ENCODE assay signal across 10 cellular contexts in the genomic region with DNA sequence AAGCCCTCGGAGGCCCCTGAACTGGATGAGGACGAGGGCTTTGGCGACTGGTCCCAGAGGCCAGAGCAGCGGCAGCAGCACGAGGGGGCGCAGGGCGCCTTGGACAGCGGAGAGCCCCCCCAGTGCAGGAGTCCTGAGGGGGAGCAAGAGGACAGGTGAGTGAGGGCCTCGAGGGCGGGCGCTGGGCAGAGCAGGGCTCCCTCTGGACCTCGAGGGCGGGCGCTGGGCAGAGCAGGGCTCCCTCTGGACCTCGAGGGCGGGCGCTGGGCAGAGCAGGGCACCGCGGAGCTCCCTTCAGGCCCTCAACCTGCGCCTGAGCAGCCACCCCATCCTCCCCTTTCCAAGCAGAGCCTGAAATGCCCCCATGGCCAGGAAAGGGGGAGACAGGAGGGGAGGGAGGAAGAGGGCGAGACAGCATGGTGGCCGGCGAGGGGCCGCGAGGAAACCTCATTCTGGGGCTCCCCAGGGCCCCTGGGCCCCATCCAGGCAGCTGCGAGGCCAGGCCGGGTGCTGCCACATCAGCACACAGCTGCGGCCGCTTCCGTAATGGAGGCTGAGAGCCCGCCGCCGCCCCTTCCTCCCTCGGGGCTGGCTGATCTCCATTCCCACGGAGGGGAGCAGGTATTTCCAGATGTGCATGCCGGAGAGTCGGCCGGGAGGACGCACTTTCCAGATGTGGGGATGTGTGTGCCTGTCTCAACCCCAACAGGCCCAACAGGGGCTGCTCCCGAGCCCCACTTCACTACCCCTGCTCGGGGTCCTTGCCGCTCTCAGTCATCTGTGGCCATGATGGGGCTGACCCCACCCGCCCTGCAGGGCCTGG. TPM values are rescaled to one million over a fixed set of nuclear protein-coding genes. Genes with fewer than 3 reads are reported as not detected.
A peak's percentile ranks its signal among the peaks of the same experiment; 100 is the strongest.
DNase-seq lines count a peak whose midpoint lies in the region; ATAC-seq, FAIRE-seq and TF ChIP-seq lines count a peak whose summit lies in the region.
"Had no signal": no experiment of that assay in that cellular context is flagged by ENCODE, and none has a peak within 500 bp of the region (broad histone marks: within the 10 kb centered on the region; RNA-seq: fewer than 3 reads in every experiment).

No MANE protein-coding gene starts in this region.

- no peak overlapping the region; a peak in 1 of 6 replicates for H3K27ac ChIP-seq in A549
- no peak overlapping the region for H3K27ac ChIP-seq in neural progenitor cell
- H3K27ac ChIP-seq in PC-9 = no peak overlapping the region

- H4K20me1 ChIP-seq in neural progenitor cell (ENCODE audit: low read depth) (no peaks in the 10 kb centered on the region), PC-9 (ENCODE audit: insufficient read depth) (no peaks in the 10 kb centered on the region)

- BruUV-seq in PC-9 (replicated peaks; lab: Mats Ljungman, UMichigan) = no TSS peak

- no peak for TF ChIP-seq POLR2A in A549 (IDR thresholded peaks at IDR 0.05; ENCODE audit: low read length)

- TF ChIP-seq RAD21 in A549 (conservative IDR thresholded peaks at IDR 0.05 in 1 of 2, IDR thresholded peaks at IDR 0.05 in 1 of 2) = no peak

- H3K4me1 ChIP-seq in A549 = peaks cover 4% of the 10 kb centered on the region; the same call in 1 of the 3 replicates
- peaks cover 6% of the 10 kb centered on the region for H3K4me1 ChIP-seq in neural progenitor cell
- no peaks in the 10 kb centered on the region for H3K4me1 ChIP-seq in PC-9 (replicated peaks; ENCODE audit: insufficient read depth)

- in situ Hi-C loops in ACHN (cut with HindIII; ENCODE audit: low pct_ligation_motif_present, low pct_unique_long_range_greater_than_20kb, low sequenced_read_pairs) = no loop called here

- CTCF ChIA-PET in A549 (lab: Yijun Ruan, JAX) (interaction anchor here (0.6 to 10.1 kb wide), 76 partner anchors 7 to 1320 kb away, joined by 3 to 334 read pairs (median 6); partner anchors contain the start of genes H19, LSP1, MRPL23 and PRR33), PC-9 (lab: Charles Lee) (interaction anchor here (0.5 to 1.7 kb wide), 5 partner anchors 97 to 287 kb away, joined by 3 to 8 read pairs (median 6); no protein-coding TSS in a partner anchor)

- DNase-seq in A549 (ENCODE audit: low read depth in 1 of 2, low spot score in 1 of 2) (no peak), ecto neural progenitor cell (ENCODE audit: low spot score) (peak; percentile 49), neural progenitor cell (ENCODE audit: low spot score) (no peak), ACHN (no peak), PC-9 (no peak), NCI-H2227 treated with DMSO at 0.1 percent for 48 hours (lab: John Stamatoyannopoulos, UW) (no peak)
- no peak for DNase-seq in activated effector memory CD4-positive, alpha-beta T cell treated with Interleukin-2 at 50 U/mL for 16 hours
- DNase-seq: cortex of kidney had no signal

- no peak overlapping the region for H3K4me3 ChIP-seq in A549
- H3K4me3 ChIP-seq in neural progenitor cell = no peak overlapping the region
- H3K4me3 ChIP-seq in PC-9 = no peak overlapping the region

- H3K9me2 ChIP-seq in PC-9 (ENCODE audit: insufficient read depth) = no peaks in the 10 kb centered on the region

- H3K27ac Mint-ChIP-seq in neural progenitor cell = no peak overlapping the region

- H3K9me3 Mint-ChIP-seq in neural progenitor cell = no peaks in the 10 kb centered on the region
- H3K9me3 Mint-ChIP-seq: CD4-positive, alpha-beta memory T cell had no signal

- H3K4me1 Mint-ChIP-seq in neural progenitor cell = peaks cover 8% of the 10 kb centered on the region

- POLR2A ChIA-PET in A549 (lab: Yijun Ruan, JAX) (interaction anchor here (0.8 kb wide), 1 partner anchor 119 kb away, joined by 6 read pairs; no protein-coding TSS in a partner anchor), PC-9 (lab: Charles Lee; ENCODE audit: unreplicated experiment) (interaction anchor here (0.6 kb wide), 1 partner anchor 269 kb away, joined by 3 read pairs; no protein-coding TSS in a partner anchor)

- H3K9me3 ChIP-seq in A549 = no peaks in the 10 kb centered on the region
- no peaks in the 10 kb centered on the region for H3K9me3 ChIP-seq in neural progenitor cell (ENCODE audit: low read depth)
- no peaks in the 10 kb centered on the region for H3K9me3 ChIP-seq in PC-9 (ENCODE audit: insufficient read depth, low read depth)

- H3K4me3 Mint-ChIP-seq in neural progenitor cell = no peak overlapping the region
- H3K4me3 Mint-ChIP-seq: CD4-positive, alpha-beta memory T cell had no signal

- H3F3A ChIP-seq in neural progenitor cell (ENCODE audit: low read depth) (no peaks in the 10 kb centered on the region), PC-9 (ENCODE audit: insufficient read depth, low read depth) (no peaks in the 10 kb centered on the region)

- no peaks in the 10 kb centered on the region for H3K36me3 Mint-ChIP-seq in neural progenitor cell

- TF ChIP-seq CTCF in A549 (IDR thresholded peaks at IDR 0.05) = no peak
- no peak for TF ChIP-seq CTCF in neural progenitor cell (IDR thresholded peaks at IDR 0.05)
- TF ChIP-seq CTCF in PC-9 (conservative IDR thresholded peaks at IDR 0.05) = no peak

- no peak overlapping the region for H3K9ac ChIP-seq in neural progenitor cell

- H2AFZ ChIP-seq in neural progenitor cell (replicated peaks) = peak overlapping the region; percentile 43
- no peak overlapping the region for H2AFZ ChIP-seq in PC-9

- H3K79me2 ChIP-seq in neural progenitor cell (ENCODE audit: low read depth) (no peaks in the 10 kb centered on the region), PC-9 (ENCODE audit: low read depth) (no peaks in the 10 kb centered on the region)

- TF ChIP-seq EP300 in A549 (IDR thresholded peaks at IDR 0.05) = no peak

- H3K4me2 ChIP-seq in A549 = no peak overlapping the region
- no peak overlapping the region for H3K4me2 ChIP-seq in neural progenitor cell
- H3K4me2 ChIP-seq in PC-9 = no peak overlapping the region

- H3K27me3 ChIP-seq in neural progenitor cell (peaks cover 7% of the 10 kb centered on the region), PC-9 (ENCODE audit: insufficient read depth, low read depth) (peaks cover 15% of the 10 kb centered on the region; the same call in 1 of the 2 replicates)

- intact Hi-C loops in PC-9 (cut with micrococcal nuclease; ENCODE audit: unreplicated experiment) = loop anchor here (2.0 kb wide), 2 partner anchors 45 to 269 kb away; no protein-coding TSS in a partner anchor

- H3K27me3 Mint-ChIP-seq in neural progenitor cell (ENCODE audit: insufficient read depth, low read depth) = peaks cover 2% of the 10 kb centered on the region
- H3K27me3 Mint-ChIP-seq: CD4-positive, alpha-beta memory T cell had no signal

- FAIRE-seq in A549 (lab: Jason Lieb, UNC) = no peak

- ATAC-seq in A549 = peak; percentile 16 to 34; a peak in 3 of 6 replicates
- peak; percentile 15 for ATAC-seq in HG02642 (IDR thresholded peaks at IDR 0.05; ENCODE audit: poor library complexity, unreplicated experiment)

- whole genome bisulfite sequencing in A549 (ENCODE audit: missing lambda C conversion rate) = 54% methylated on average over 20 of the region's 43 CpGs

- H3K36me3 ChIP-seq in neural progenitor cell (no peaks in the 10 kb centered on the region), PC-9 (ENCODE audit: low read depth) (no peaks in the 10 kb centered on the region)

TF ChIP-seq in A549, 52 proteins besides CTCF, POLR2A, EP300 and RAD21 (continues in another document):
- no peak for TF ChIP-seq RARB (CRISPR knock-in tag; IDR thresholded peaks at IDR 0.05)

RNA-seq across cellular contexts. Expression of gene PRR33, which starts 10.0 kb away (rescaled TPM):
- polyA plus RNA-seq in A549 (2011; rRNA removed) (not detected in 2 replicates), A549 (2017; fragmentation: RNase III; extraction: RNeasy Plus Mini Kit Qiagen cat#74134 plus additional on column Dnase treatment) (not detected in 3 replicates)
- not detected in 2 replicates for polyA plus RNA-seq in A549 (2012; cell fraction: cytosol; rRNA removed)
- 0.02 TPM in 1 of 2 replicates, not detected in the other for polyA plus RNA-seq in A549 (2012; cell fraction: nucleus; rRNA removed)
- polyA minus RNA-seq in A549 (2011; rRNA and poly(A)+ RNA removed) = not detected in 2 replicates
- total RNA-seq in neural progenitor cell (ENCODE audit: low replicate concordance) (not detected in 2 replicates), PC-9 (2021) (not detected in 2 replicates)
- total RNA-seq: CD4-positive, alpha-beta memory T cell had no signal

RNA-seq across cellular contexts. Expression of gene LSP1, which starts 28.8 kb away (rescaled TPM):
- polyA plus RNA-seq in A549 (2011; rRNA removed) = 0.42 and 0.67 TPM in 2 replicates
- polyA plus RNA-seq in A549 (2012; cell fraction: cytosol; rRNA removed) = 0.21 and 0.23 TPM in 2 replicates
- 0.13 and 0.15 TPM in 2 replicates for polyA plus RNA-seq in A549 (2012; cell fraction: nucleus; rRNA removed)
- polyA plus RNA-seq in A549 (2017; fragmentation: RNase III; extraction: RNeasy Plus Mini Kit Qiagen cat#74134 plus additional on column Dnase treatment) = 1.7 to 5.5 TPM (median 3.5 TPM) in 3 replicates
- 2.8 TPM in 1 of 2 replicates, not detected in the other for polyA minus RNA-seq in A549 (2011; rRNA and poly(A)+ RNA removed)
- total RNA-seq in neural progenitor cell (ENCODE audit: low replicate concordance) = not detected in 2 replicates
- 2.5 and 2.6 TPM in 2 replicates for total RNA-seq in PC-9 (2021)

RNA-seq across cellular contexts. Expression of gene TNNT3, which starts 37.9 kb away (rescaled TPM):
- polyA plus RNA-seq in A549 (2011; rRNA removed) (not detected in 2 replicates), A549 (2017; fragmentation: RNase III; extraction: RNeasy Plus Mini Kit Qiagen cat#74134 plus additional on column Dnase treatment) (0.15 TPM in 1 of 3 replicates, not detected in the others)
- polyA plus RNA-seq in A549 (2012; cell fraction: cytosol; rRNA removed) = 0.07 TPM in 1 of 2 replicates, not detected in the other
- polyA plus RNA-seq in A549 (2012; cell fraction: nucleus; rRNA removed) = not detected in 2 replicates
- polyA minus RNA-seq in A549 (2011; rRNA and poly(A)+ RNA removed) = not detected in 2 replicates
- total RNA-seq in neural progenitor cell (ENCODE audit: low replicate concordance) (0.40 and 0.92 TPM in 2 replicates), PC-9 (2021) (0.60 TPM in 1 of 2 replicates, not detected in the other)
- polyA plus RNA-seq: CD4-positive, alpha-beta memory T cell had no signal

RNA-seq across cellular contexts. Expression of gene TNNI2, which starts 42.9 kb away (rescaled TPM):
- polyA plus RNA-seq in A549 (2011; rRNA removed) (not detected in 2 replicates), A549 (2017; fragmentation: RNase III; extraction: RNeasy Plus Mini Kit Qiagen cat#74134 plus additional on column Dnase treatment) (not detected in 3 replicates)
- polyA plus RNA-seq in A549 (2012; cell fraction: cytosol; rRNA removed) = not detected in 2 replicates
- polyA plus RNA-seq in A549 (2012; cell fraction: nucleus; rRNA removed) = 0.31 TPM in 1 of 2 replicates, not detected in the other
- polyA minus RNA-seq in A549 (2011; rRNA and poly(A)+ RNA removed) = not detected in 2 replicates
- total RNA-seq in neural progenitor cell (ENCODE audit: low replicate concordance) (1.2 and 2.6 TPM in 2 replicates), PC-9 (2021) (4.9 and 7.8 TPM in 2 replicates)
- total RNA-seq: CD4-positive, alpha-beta memory T cell had no signal
- polyA plus RNA-seq: CD4-positive, alpha-beta memory T cell had no signal

RNA-seq across cellular contexts. Expression of gene SYT8, which starts 46.9 kb away (rescaled TPM):
- polyA plus RNA-seq in A549 (2011; rRNA removed) (not detected in 2 replicates), A549 (2017; fragmentation: RNase III; extraction: RNeasy Plus Mini Kit Qiagen cat#74134 plus additional on column Dnase treatment) (0.21 to 0.25 TPM (median 0.22 TPM) in 3 replicates)
- 0.06 TPM in 1 of 2 replicates, not detected in the other for polyA plus RNA-seq in A549 (2012; cell fraction: cytosol; rRNA removed)
- polyA plus RNA-seq in A549 (2012; cell fraction: nucleus; rRNA removed) = 0.34 and 0.70 TPM in 2 replicates
- not detected in 2 replicates for polyA minus RNA-seq in A549 (2011; rRNA and poly(A)+ RNA removed)
- total RNA-seq in neural progenitor cell (ENCODE audit: low replicate concordance) (not detected in 2 replicates), PC-9 (2021) (8.9 and 12.1 TPM in 2 replicates)
- total RNA-seq: CD4-positive, alpha-beta memory T cell had no signal
- polyA plus RNA-seq: CD4-positive, alpha-beta memory T cell had no signal
